In the genomic region with DNA sequence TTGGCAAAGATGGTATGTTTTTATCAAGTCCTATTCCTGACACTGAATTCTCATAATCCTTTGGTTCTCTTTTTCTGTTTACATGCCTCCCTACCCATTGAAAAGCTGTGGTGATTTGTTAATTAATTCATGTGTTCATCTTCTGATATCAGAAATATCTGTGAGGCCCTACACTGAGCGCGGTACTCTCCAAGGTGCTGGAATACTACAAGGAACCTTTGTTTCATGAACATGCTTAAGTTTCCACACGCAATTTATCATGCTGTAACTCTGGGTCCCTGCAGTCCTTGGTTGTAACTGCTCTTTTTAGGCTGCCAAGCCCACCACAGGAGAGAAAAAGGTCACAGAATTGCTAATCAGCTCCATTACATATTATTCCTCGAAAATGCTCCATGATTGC, we compare ENCODE assay signal across 17 cellular contexts.
A peak's percentile ranks its signal among the peaks of the same experiment; 100 is the strongest.
DNase-seq lines count a peak whose midpoint lies in the region; ATAC-seq and TF ChIP-seq lines count a peak whose summit lies in the region.
"Had no signal": no experiment of that assay in that cellular context is flagged by ENCODE, and none has a peak within 500 bp of the region (broad histone marks: within the 10 kb centered on the region; RNA-seq: fewer than 3 reads in every experiment).

No MANE protein-coding gene starts in this region.

- H3K4me1 Mint-ChIP-seq in GM23338 (peaks cover 27% of the 10 kb centered on the region), neural progenitor cell (peaks cover 11% of the 10 kb centered on the region)
- H3K4me1 Mint-ChIP-seq in activated T-helper 1 cell treated with anti-CD3 and anti-CD28 coated beads, Interleukin-12 subunit alpha, Interleukin-12 subunit beta, Interleukin-2, Interleukin-4 antibody, amounts not matched to agents 30 ng/mL and 10 ng/mL and 1 ng/mL, durations not matched to agents 14 hours and 24 hours and 36 hours (ENCODE audit: low read depth), result no peaks in the 10 kb centered on the region
- H3K4me1 Mint-ChIP-seq: activated CD4-positive, alpha-beta T cell treated with anti-CD3 and anti-CD28 coated beads for 36 hours; CD4-positive, CD25-positive, alpha-beta regulatory T cell; naive thymus-derived CD8-positive, alpha-beta T cell had no signal

- H3K9me2 ChIP-seq in GM23338 (ENCODE audit: insufficient read depth), result no peaks in the 10 kb centered on the region
- no peaks in the 10 kb centered on the region for H3K9me2 ChIP-seq in PC-3 (replicated peaks; ENCODE audit: low read length)

- DNase-seq in GM23338 (ENCODE audit: low spot score) (peak; percentile 55), PC-3 (peak; percentile 28), choroid plexus epithelial cell (ENCODE audit: low read depth) (peak; percentile 22), neural progenitor cell (ENCODE audit: low spot score) (peak; percentile 44), epidermal melanocyte (ENCODE audit: insufficient read length, low spot score) (no peak), Peyer's patch (no peak)
- no peak for DNase-seq in activated T-helper 1 cell treated with anti-CD3 and anti-CD28 coated beads, Interleukin-12 subunit alpha, Interleukin-12 subunit beta, Interleukin-2, Interleukin-4 antibody, amounts not matched to agents 30 ng/mL and 10 ng/mL and 1 ng/mL, durations not matched to agents 14 hours and 24 hours and 36 hours (ENCODE audit: low spot score)
- DNase-seq: activated CD4-positive, alpha-beta T cell treated with anti-CD3 and anti-CD28 coated beads for 36 hours; activated T-cell treated with anti-CD3 and anti-CD28 coated beads, Interleukin-2, amount 50 U/mL, for 4 hours; amygdala; CD4-positive, CD25-positive, alpha-beta regulatory T cell; effector memory CD4-positive, alpha-beta T cell; KBM-7; left colon; naive thymus-derived CD8-positive, alpha-beta T cell; SW 1271 had no signal

- H3K27ac ChIP-seq in GM23338 (ENCODE audit: low read depth) (no peak overlapping the region), PC-3 (ENCODE audit: low read length) (no peak overlapping the region), neural progenitor cell (no peak overlapping the region), Peyer's patch (no peak overlapping the region)
- H3K27ac ChIP-seq: heart right ventricle had no signal

- TF ChIP-seq POLR2A in Peyer's patch (IDR thresholded peaks at IDR 0.05), result no peak

- H3K27me3 Mint-ChIP-seq in GM23338 (ENCODE audit: insufficient read depth, low read depth, poor library complexity), result peaks cover 8% of the 10 kb centered on the region
- no peaks in the 10 kb centered on the region for H3K27me3 Mint-ChIP-seq in neural progenitor cell (ENCODE audit: insufficient read depth, low read depth)
- H3K27me3 Mint-ChIP-seq in activated T-helper 1 cell treated with anti-CD3 and anti-CD28 coated beads, Interleukin-12 subunit alpha, Interleukin-12 subunit beta, Interleukin-2, Interleukin-4 antibody, amounts not matched to agents 30 ng/mL and 10 ng/mL and 1 ng/mL, durations not matched to agents 14 hours and 24 hours and 36 hours (ENCODE audit: insufficient read depth), result no peaks in the 10 kb centered on the region
- H3K27me3 Mint-ChIP-seq: activated CD4-positive, alpha-beta T cell treated with anti-CD3 and anti-CD28 coated beads for 36 hours; CD4-positive, CD25-positive, alpha-beta regulatory T cell; naive thymus-derived CD8-positive, alpha-beta T cell had no signal

- H3K27ac Mint-ChIP-seq in GM23338 (no peak overlapping the region), neural progenitor cell (no peak overlapping the region)
- no peak overlapping the region for H3K27ac Mint-ChIP-seq in activated T-helper 1 cell treated with anti-CD3 and anti-CD28 coated beads, Interleukin-12 subunit alpha, Interleukin-12 subunit beta, Interleukin-2, Interleukin-4 antibody, amounts not matched to agents 30 ng/mL and 10 ng/mL and 1 ng/mL, durations not matched to agents 14 hours and 24 hours and 36 hours
- H3K27ac Mint-ChIP-seq: activated CD4-positive, alpha-beta T cell treated with anti-CD3 and anti-CD28 coated beads for 36 hours; naive thymus-derived CD8-positive, alpha-beta T cell had no signal

- BruUV-seq in PC-3 (replicated peaks; lab: Mats Ljungman, UMichigan), result no TSS peak

- H3K36me3 Mint-ChIP-seq in GM23338 (ENCODE audit: low read depth) (no peaks in the 10 kb centered on the region; the same call in 2 of the 3 replicates), neural progenitor cell (no peaks in the 10 kb centered on the region)
- no peaks in the 10 kb centered on the region for H3K36me3 Mint-ChIP-seq in activated T-helper 1 cell treated with anti-CD3 and anti-CD28 coated beads, Interleukin-12 subunit alpha, Interleukin-12 subunit beta, Interleukin-2, Interleukin-4 antibody, amounts not matched to agents 30 ng/mL and 10 ng/mL and 1 ng/mL, durations not matched to agents 14 hours and 24 hours and 36 hours (ENCODE audit: low read depth)
- H3K36me3 Mint-ChIP-seq: CD4-positive, CD25-positive, alpha-beta regulatory T cell; naive thymus-derived CD8-positive, alpha-beta T cell had no signal

- POLR2A ChIA-PET in PC-3 (lab: Charles Lee; ENCODE audit: unreplicated experiment), result no interaction called here

- intact Hi-C loops in PC-3 (cut with micrococcal nuclease), result no loop called here
- intact Hi-C loops in activated T-helper 1 cell treated with anti-CD3 and anti-CD28 coated beads, Interleukin-12 subunit alpha, Interleukin-12 subunit beta, Interleukin-2, Interleukin-4 antibody, amounts not matched to agents 30 ng/mL and 10 ng/mL and 1 ng/mL, durations not matched to agents 14 hours and 24 hours and 36 hours (cut with micrococcal nuclease), result no loop called here

- CTCF ChIA-PET in PC-3 (lab: Charles Lee), result no interaction called here

- H3K4me2 ChIP-seq in GM23338 (no peak overlapping the region), PC-3 (ENCODE audit: low read length) (no peak overlapping the region), neural progenitor cell (no peak overlapping the region)

- H3K4me3 ChIP-seq in GM23338, result no peak overlapping the region
- no peak overlapping the region for H3K4me3 ChIP-seq in PC-3 (ENCODE audit: low read length)
- no peak overlapping the region for H3K4me3 ChIP-seq in choroid plexus epithelial cell (ENCODE audit: low read depth, low read length)
- no peak overlapping the region for H3K4me3 ChIP-seq in neural progenitor cell
- H3K4me3 ChIP-seq in Peyer's patch, result no peak overlapping the region
- H3K4me3 ChIP-seq: heart right ventricle had no signal

- H3K9me3 Mint-ChIP-seq in GM23338, result no peaks in the 10 kb centered on the region
- no peaks in the 10 kb centered on the region for H3K9me3 Mint-ChIP-seq in neural progenitor cell
- no peaks in the 10 kb centered on the region for H3K9me3 Mint-ChIP-seq in activated T-helper 1 cell treated with anti-CD3 and anti-CD28 coated beads, Interleukin-12 subunit alpha, Interleukin-12 subunit beta, Interleukin-2, Interleukin-4 antibody, amounts not matched to agents 30 ng/mL and 10 ng/mL and 1 ng/mL, durations not matched to agents 14 hours and 24 hours and 36 hours
- H3K9me3 Mint-ChIP-seq: naive thymus-derived CD8-positive, alpha-beta T cell had no signal

- H3K27me3 ChIP-seq in GM23338 (ENCODE audit: insufficient read depth), result no peaks in the 10 kb centered on the region
- H3K27me3 ChIP-seq in PC-3 (ENCODE audit: low read length), result no peaks in the 10 kb centered on the region
- no peaks in the 10 kb centered on the region for H3K27me3 ChIP-seq in neural progenitor cell
- no peaks in the 10 kb centered on the region for H3K27me3 ChIP-seq in Peyer's patch
- H3K27me3 ChIP-seq: heart right ventricle had no signal

- H3K4me3 Mint-ChIP-seq in GM23338 (no peak overlapping the region), neural progenitor cell (no peak overlapping the region)
- no peak overlapping the region for H3K4me3 Mint-ChIP-seq in activated T-helper 1 cell treated with anti-CD3 and anti-CD28 coated beads, Interleukin-12 subunit alpha, Interleukin-12 subunit beta, Interleukin-2, Interleukin-4 antibody, amounts not matched to agents 30 ng/mL and 10 ng/mL and 1 ng/mL, durations not matched to agents 14 hours and 24 hours and 36 hours
- H3K4me3 Mint-ChIP-seq: activated CD4-positive, alpha-beta T cell treated with anti-CD3 and anti-CD28 coated beads for 36 hours; activated T-cell treated with anti-CD3 and anti-CD28 coated beads, Interleukin-2, amount 50 U/mL, for 4 hours; CD4-positive, CD25-positive, alpha-beta regulatory T cell; naive thymus-derived CD8-positive, alpha-beta T cell had no signal

- TF ChIP-seq CTCF in GM23338 (conservative IDR thresholded peaks at IDR 0.05; ENCODE audit: low read depth in 2 of 2) (no peak), PC-3 (conservative IDR thresholded peaks at IDR 0.05; ENCODE audit: low read depth, low read length) (no peak), choroid plexus epithelial cell (conservative IDR thresholded peaks at IDR 0.05; ENCODE audit: low read depth, low read length) (no peak), neural progenitor cell (IDR thresholded peaks at IDR 0.05) (no peak), Peyer's patch (IDR thresholded peaks at IDR 0.05) (no peak)

- H3K79me2 ChIP-seq in GM23338 (replicated peaks; ENCODE audit: insufficient read depth), result peaks cover 11% of the 10 kb centered on the region; the same call in 1 of the 2 replicates
- no peaks in the 10 kb centered on the region for H3K79me2 ChIP-seq in PC-3 (ENCODE audit: low read length)
- no peaks in the 10 kb centered on the region for H3K79me2 ChIP-seq in neural progenitor cell (ENCODE audit: low read depth)

- no peak overlapping the region for H2AFZ ChIP-seq in GM23338
- no peak overlapping the region for H2AFZ ChIP-seq in PC-3 (ENCODE audit: low read length)
- no peak overlapping the region for H2AFZ ChIP-seq in neural progenitor cell (replicated peaks)

- H3K4me1 ChIP-seq in GM23338 (ENCODE audit: insufficient read depth) (peaks cover 14% of the 10 kb centered on the region), PC-3 (ENCODE audit: insufficient read depth, low read length) (no peaks in the 10 kb centered on the region), neural progenitor cell (no peaks in the 10 kb centered on the region), Peyer's patch (no peaks in the 10 kb centered on the region)
- H3K4me1 ChIP-seq: heart right ventricle had no signal

- ATAC-seq in GM23338 (no peak), PC-3 (no peak)
- ATAC-seq: activated CD4-positive, alpha-beta T cell treated with anti-CD3 and anti-CD28 coated beads for 36 hours; activated T-cell treated with anti-CD3 and anti-CD28 coated beads, Interleukin-2, amount 50 U/mL, for 4 hours; heart right ventricle; left colon; naive thymus-derived CD8-positive, alpha-beta T cell had no signal

- H3K9ac ChIP-seq in PC-3 (ENCODE audit: low read length) (no peak overlapping the region), neural progenitor cell (no peak overlapping the region)

- no peaks in the 10 kb centered on the region; the same call in 1 of the 2 replicates for H4K20me1 ChIP-seq in GM23338 (replicated peaks; ENCODE audit: insufficient read depth)
- no peaks in the 10 kb centered on the region for H4K20me1 ChIP-seq in PC-3 (ENCODE audit: low read length)
- H4K20me1 ChIP-seq in neural progenitor cell (ENCODE audit: low read depth), result no peaks in the 10 kb centered on the region

- H3F3A ChIP-seq in GM23338 (replicated peaks; ENCODE audit: low read depth) (no peaks in the 10 kb centered on the region), PC-3 (ENCODE audit: low read length, unreplicated experiment) (no peaks in the 10 kb centered on the region), neural progenitor cell (ENCODE audit: low read depth) (no peaks in the 10 kb centered on the region)

- no peaks in the 10 kb centered on the region for H3K36me3 ChIP-seq in GM23338 (ENCODE audit: insufficient read depth)
- H3K36me3 ChIP-seq in PC-3 (ENCODE audit: low read depth, low read length), result no peaks in the 10 kb centered on the region
- no peaks in the 10 kb centered on the region for H3K36me3 ChIP-seq in neural progenitor cell
- no peaks in the 10 kb centered on the region for H3K36me3 ChIP-seq in Peyer's patch
- H3K36me3 ChIP-seq: heart right ventricle had no signal

- H3K9me3 ChIP-seq in PC-3 (ENCODE audit: low read length) (peaks cover 7% of the 10 kb centered on the region; the same call in 1 of the 2 replicates), neural progenitor cell (ENCODE audit: low read depth) (no peaks in the 10 kb centered on the region), Peyer's patch (no peaks in the 10 kb centered on the region)
- H3K9me3 ChIP-seq: heart right ventricle had no signal

Comparison
In these comparisons a context has a peak if more than half of its experiments do, and no peak if none do; other contexts are left out.
1. DNase-seq: peak in GM23338 (single experiment), PC-3 (single experiment), choroid plexus epithelial cell (single experiment) and neural progenitor cell (single experiment); none in epidermal melanocyte (single experiment), activated T-helper 1 cell treated with anti-CD3 and anti-CD28 coated beads, Interleukin-12 subunit alpha, Interleukin-12 subunit beta, Interleukin-2, Interleukin-4 antibody, amounts not matched to agents 30 ng/mL and 10 ng/mL and 1 ng/mL, durations not matched to agents 14 hours and 24 hours and 36 hours (single experiment) and Peyer's patch (0 of 3).